20 cellular contexts compared by ENCODE assay signal in genomic region chr7:139181404-139181803, GRCh38. TPM values are rescaled to one million over a fixed set of nuclear protein-coding genes. Genes with fewer than 3 reads are reported as not detected.
DNase-seq lines count a peak whose midpoint lies in the region; ATAC-seq, FAIRE-seq and TF ChIP-seq lines count a peak whose summit lies in the region.
"Had no signal": no experiment of that assay in that cellular context is flagged by ENCODE, and none has a peak within 500 bp of the region (broad histone marks: within the 10 kb centered on the region; RNA-seq: fewer than 3 reads in every experiment).

No MANE protein-coding gene starts in this region.

- peak; percentile 84 for FAIRE-seq in H54 (lab: Jason Lieb, UNC)
- no peak for FAIRE-seq in K562 (lab: Jason Lieb, UNC)
- FAIRE-seq: GM12891 had no signal

- in situ Hi-C loops in K562 (cut with MboI) = no loop called here

- TF ChIP-seq POLR2A in H54 (IDR thresholded peaks at IDR 0.05; ENCODE audit: low read depth, low read length) (no peak), K562 (conservative IDR thresholded peaks at IDR 0.05) (no peak)

- H3K79me2 ChIP-seq in K562 (ENCODE audit: control insufficient read depth, insufficient read depth, low read length) = no peaks in the 10 kb centered on the region

- 40% methylated on average over 2 of the region's 2 CpGs for WGBS in K562 (ENCODE audit: insufficient coverage, low coverage, missing lambda C conversion rate)

- no peak; the same call in 2 of the 3 replicates for ATAC-seq in K562
- no peak for ATAC-seq in GM21576 (IDR thresholded peaks at IDR 0.05; ENCODE audit: unreplicated experiment)
- ATAC-seq in HG03025 (IDR thresholded peaks at IDR 0.05; ENCODE audit: low FRiP score, unreplicated experiment) = no peak
- ATAC-seq in GM19397 (IDR thresholded peaks at IDR 0.05; ENCODE audit: unreplicated experiment) = no peak
- ATAC-seq: HCT116, Panc1 had no signal

- TF ChIP-seq RAD21 in K562 (CRISPR knock-in tag; conservative IDR thresholded peaks at IDR 0.05 in 1 of 2, IDR thresholded peaks at IDR 0.05 in 1 of 2) = no peak

- peak overlapping the region; percentile 25; the same call in 1 of the 2 replicates for H2AFZ ChIP-seq in K562 (ENCODE audit: low read depth, low read length)

- H3K27me3 Mint-ChIP-seq in activated T-helper 2 cell treated with anti-CD3 and anti-CD28 coated beads, Interferon-gamma antibody, Interleukin-2, Interleukin-4, amounts not matched to agents 10 μg/mL and 5 μg/mL and 100 μg/mL, durations not matched to agents 14 hours and 24 hours and 36 hours (ENCODE audit: low read depth) = no peaks in the 10 kb centered on the region
- H3K27me3 Mint-ChIP-seq: B cell; CD4-positive, CD25-positive, alpha-beta regulatory T cell had no signal

- H3K27ac ChIP-seq in K562 (ENCODE audit: extremely low read depth, low read depth, low read length) (no peak overlapping the region), iPS-20b (ENCODE audit: low read length) (no peak overlapping the region)

- H3K4me3 Mint-ChIP-seq in activated T-helper 2 cell treated with anti-CD3 and anti-CD28 coated beads, Interferon-gamma antibody, Interleukin-2, Interleukin-4, amounts not matched to agents 10 μg/mL and 5 μg/mL and 100 μg/mL, durations not matched to agents 14 hours and 24 hours and 36 hours (ENCODE audit: low read depth) = no peak overlapping the region
- H3K4me3 Mint-ChIP-seq: B cell; CD4-positive, CD25-positive, alpha-beta regulatory T cell had no signal

- no peak for TF ChIP-seq CTCF in K562 (IDR thresholded peaks at IDR 0.05 in 2 of 3, conservative IDR thresholded peaks at IDR 0.05 in 1 of 3; ENCODE audit: insufficient read depth in 2 of 3, low read depth in 1 of 3, low read length in 3 of 3)

- H3K9me3 Mint-ChIP-seq in activated T-helper 2 cell treated with anti-CD3 and anti-CD28 coated beads, Interferon-gamma antibody, Interleukin-2, Interleukin-4, amounts not matched to agents 10 μg/mL and 5 μg/mL and 100 μg/mL, durations not matched to agents 14 hours and 24 hours and 36 hours = no peaks in the 10 kb centered on the region

- H3K36me3 ChIP-seq in K562 (ENCODE audit: control insufficient read depth, insufficient read depth, low read length) (no peaks in the 10 kb centered on the region), iPS-20b (ENCODE audit: insufficient read depth, low read depth, low read length) (no peaks in the 10 kb centered on the region; the same call in 1 of the 2 replicates)

- intact Hi-C loops in K562 (cut with micrococcal nuclease) = no loop called here
- intact Hi-C loops in activated T-helper 2 cell treated with anti-CD3 and anti-CD28 coated beads, Interferon-gamma antibody, Interleukin-2, Interleukin-4, amounts not matched to agents 10 μg/mL and 5 μg/mL and 100 μg/mL, durations not matched to agents 14 hours and 24 hours and 36 hours (cut with micrococcal nuclease) = no loop called here

- POLR2A ChIA-PET in K562 (lab: Yijun Ruan, JAX) = interaction anchor here (0.9 to 1.9 kb wide), 4 partner anchors 9 to 51 kb away, joined by 3 to 5 read pairs (median 4); no protein-coding TSS in a partner anchor

- no peaks in the 10 kb centered on the region for H3K27me3 ChIP-seq in K562 (ENCODE audit: control insufficient read depth in 2 of 2, insufficient read depth in 2 of 2, low read length in 2 of 2)
- H3K27me3 ChIP-seq in iPS-20b (ENCODE audit: insufficient read depth, low read length) = no peaks in the 10 kb centered on the region

- no TSS peak for BruUV-seq in K562 (replicated peaks; lab: Mats Ljungman, UMichigan)

- TF ChIP-seq EP300 in K562 (IDR thresholded peaks at IDR 0.05; ENCODE audit: low read length) = peak; percentile 11; the same call in 1 of the 2 replicates

- H3K9me1 ChIP-seq in K562 (ENCODE audit: control insufficient read depth, insufficient read depth, low read length) = no peaks in the 10 kb centered on the region

- no peak overlapping the region for H3K27ac Mint-ChIP-seq in activated T-helper 2 cell treated with anti-CD3 and anti-CD28 coated beads, Interferon-gamma antibody, Interleukin-2, Interleukin-4, amounts not matched to agents 10 μg/mL and 5 μg/mL and 100 μg/mL, durations not matched to agents 14 hours and 24 hours and 36 hours
- H3K27ac Mint-ChIP-seq: B cell; CD4-positive, CD25-positive, alpha-beta regulatory T cell had no signal

- no peaks in the 10 kb centered on the region for H3K4me1 Mint-ChIP-seq in activated T-helper 2 cell treated with anti-CD3 and anti-CD28 coated beads, Interferon-gamma antibody, Interleukin-2, Interleukin-4, amounts not matched to agents 10 μg/mL and 5 μg/mL and 100 μg/mL, durations not matched to agents 14 hours and 24 hours and 36 hours (ENCODE audit: low read depth)
- H3K4me1 Mint-ChIP-seq: B cell had no signal

- H3K9ac ChIP-seq in K562 (ENCODE audit: insufficient read depth in 1 of 2, low read depth in 2 of 2, low read length in 2 of 2) (no peak overlapping the region; a peak in 1 of 4 replicates), iPS-20b (ENCODE audit: low read depth, low read length) (peak overlapping the region; percentile 12; the same call in 1 of the 2 replicates)

- H4K20me1 ChIP-seq in K562 (replicated peaks; ENCODE audit: control insufficient read depth, insufficient read depth, low read length) = no peaks in the 10 kb centered on the region

- CTCF ChIA-PET in K562 (lab: Yijun Ruan, JAX; ENCODE audit: low intra/inter-chr PET ratio) = no interaction called here

- no peaks in the 10 kb centered on the region for H3K9me3 ChIP-seq in K562 (replicated peaks; ENCODE audit: control insufficient read depth, insufficient read depth, low read depth, low read length)
- H3K9me3 ChIP-seq in iPS-20b (ENCODE audit: insufficient read depth, low read depth, low read length) = no peaks in the 10 kb centered on the region

- H3K4me2 ChIP-seq in K562 (ENCODE audit: insufficient read depth, low read length) = no peak overlapping the region

- no peak for DNase-seq in H54 (ENCODE audit: insufficient read length, low spot score)
- peak; percentile 5 for DNase-seq in LHCN-M2 (ENCODE audit: low read depth)
- DNase-seq in K562 (ENCODE audit: extremely low read depth in 1 of 4, low spot score in 3 of 4) = peak in 1 of 4 experiments; percentile 41
- no peak for DNase-seq in activated T-helper 2 cell treated with anti-CD3 and anti-CD28 coated beads, Interferon-gamma antibody, Interleukin-2, Interleukin-4, amounts not matched to agents 10 μg/mL and 5 μg/mL and 100 μg/mL, durations not matched to agents 14 hours and 24 hours and 36 hours (ENCODE audit: low spot score)
- DNase-seq: CD4-positive, CD25-positive, alpha-beta regulatory T cell; DMS79; GF-D8; NCI-H1436 treated with DMSO at 0.1 percent for 48 hours; NCI-H2029 treated with DMSO at 0.1 percent for 48 hours; NCI-H510A treated with DMSO at 0.1 percent for 48 hours; NCI-H82; SHP77 had no signal

- H3K4me1 ChIP-seq in K562 (replicated peaks in 1 of 2; ENCODE audit: control insufficient read depth in 2 of 2, insufficient read depth in 2 of 2, low read length in 2 of 2) = peaks cover 7 to 35% of the 10 kb centered on the region in 2 experiments; a peak in 4 of 5 replicates
- peaks cover 34% of the 10 kb centered on the region for H3K4me1 ChIP-seq in iPS-20b (ENCODE audit: insufficient read depth, low read length)

- H3K36me3 Mint-ChIP-seq in activated T-helper 2 cell treated with anti-CD3 and anti-CD28 coated beads, Interferon-gamma antibody, Interleukin-2, Interleukin-4, amounts not matched to agents 10 μg/mL and 5 μg/mL and 100 μg/mL, durations not matched to agents 14 hours and 24 hours and 36 hours (ENCODE audit: low read depth) = peaks cover 4% of the 10 kb centered on the region

- H3K4me3 ChIP-seq in K562 = no peak overlapping the region
- H3K4me3 ChIP-seq in iPS-20b (ENCODE audit: low read length) = peak overlapping the region; percentile 35; the same call in 1 of the 2 replicates

TF ChIP-seq in K562, 482 proteins besides CTCF, POLR2A, EP300 and RAD21 (continues in another document):
- TF ChIP-seq DPF2 (IDR thresholded peaks at IDR 0.05) (peak; percentile 73), SMARCA5 (IDR thresholded peaks at IDR 0.05) (no peak)

RNA-seq across cellular contexts. Expression of gene UBN2, which starts 49.6 kb away (rescaled TPM):
- 3.9 and 5.3 TPM in 2 replicates for total RNA-seq in LHCN-M2 (2014; rRNA removed)
- polyA plus RNA-seq in LHCN-M2 (2012) = 0.89 TPM
- 24.2 and 70.5 TPM in 2 replicates for total RNA-seq in K562 (2011; cell fraction: chromatin; rRNA removed; ENCODE audit: low replicate concordance)
- total RNA-seq in K562 (2011; cell fraction: nucleolus; rRNA removed) = 11.5 and 16.1 TPM in 2 replicates
- 37.4 and 70.8 TPM in 2 replicates for total RNA-seq in K562 (2011; cell fraction: nucleoplasm; rRNA removed)
- total RNA-seq in K562 (2014; rRNA removed) = 6.8 and 7.1 TPM in 2 replicates
- 12.4 and 16.6 TPM in 2 replicates for total RNA-seq in K562 (2014; rRNA removed; fragmentation: Illumina TruSeq; extraction: Trizol)
- total RNA-seq in K562 (2015; rRNA removed; fragmentation: Illumina TruSeq; extraction: Trizol) = 12.4 and 12.7 TPM in 2 replicates
- 18.8 and 19.5 TPM in 2 replicates for total RNA-seq in K562 (2021)
- 11.9 and 15.4 TPM in 2 replicates for polyA plus RNA-seq in K562 (2011; rRNA removed)
- 2.7 and 8.4 TPM in 2 replicates for polyA plus RNA-seq in K562 (2011; cell fraction: cytosol; rRNA removed)
- polyA plus RNA-seq in K562 (2011; cell fraction: nucleus; rRNA removed) = 14.0 and 21.7 TPM in 2 replicates
- polyA plus RNA-seq in K562 (2012) = 4.4 and 5.4 TPM in 2 replicates
- 7.8 and 9.9 TPM in 2 replicates for polyA plus RNA-seq in K562 (2014; fragmentation: Illumina TruSeq; extraction: Trizol)
- polyA plus RNA-seq in K562 (2014; fragmentation: Nextera tagmentation; extraction: Ambion mirVana) = 1 to 10 TPM; 1.2 to 1.5 TPM
- polyA plus RNA-seq in K562 (2014; rRNA removed) = 6.0 and 6.4 TPM in 2 replicates
- 31.4 and 42.2 TPM in 2 replicates for polyA minus RNA-seq in K562 (2011; rRNA and poly(A)+ RNA removed)
- 13.4 and 14.1 TPM in 2 replicates for polyA minus RNA-seq in K562 (2011; cell fraction: cytosol; rRNA and poly(A)+ RNA removed)
- 14.3 and 28.0 TPM in 2 replicates for polyA minus RNA-seq in K562 (2011; cell fraction: nucleus; rRNA and poly(A)+ RNA removed)
- total RNA-seq in activated T-helper 2 cell treated with anti-CD3 and anti-CD28 coated beads, Interferon-gamma antibody, Interleukin-2, Interleukin-4, amounts not matched to agents 10 μg/mL and 5 μg/mL and 100 μg/mL, durations not matched to agents 14 hours and 24 hours and 36 hours = 13.6 and 14.1 TPM in 2 replicates
